Comparison of ENCODE assay signal across 13 cellular contexts in the genomic region with DNA sequence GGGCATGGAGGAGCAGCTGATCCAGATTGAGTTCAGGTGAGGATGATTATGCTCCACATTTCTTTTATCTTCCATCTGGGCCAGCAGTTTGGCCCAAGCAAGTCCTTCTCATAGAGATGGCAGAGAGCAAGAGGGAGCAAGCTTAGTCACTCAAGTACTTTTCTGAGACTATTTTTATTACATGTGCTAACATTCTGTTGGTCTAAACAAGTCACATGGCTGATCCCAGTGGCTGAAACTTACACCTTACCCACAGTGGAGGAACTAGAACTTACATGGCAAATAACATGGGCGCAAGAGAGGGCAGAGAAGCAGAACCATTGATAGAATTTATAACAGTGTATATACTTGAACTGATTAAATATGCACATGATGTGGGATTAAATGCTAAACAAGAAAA.
DNase-seq lines count a peak whose midpoint lies in the region; ATAC-seq and TF ChIP-seq lines count a peak whose summit lies in the region.
"Had no signal": no experiment of that assay in that cellular context is flagged by ENCODE, and none has a peak within 500 bp of the region (broad histone marks: within the 10 kb centered on the region; RNA-seq: fewer than 3 reads in every experiment).

No MANE protein-coding gene starts in this region.

- no peaks in the 10 kb centered on the region for H3K79me2 ChIP-seq in DOHH2 (ENCODE audit: control insufficient read depth, low read length)

- DNase-seq in activated T-cell treated with anti-CD3 and anti-CD28 coated beads for 4 hours (no peak), AG08396 (ENCODE audit: low spot score) (no peak), BE2C (no peak), putamen (ENCODE audit: low spot score) (no peak)
- DNase-seq: activated CD8-positive, alpha-beta memory T cell treated with anti-CD3 and anti-CD28 coated beads for 24 hours; effector CD4-positive, alpha-beta T cell; NCI-H748 treated with DMSO at 0.1 percent for 48 hours; SW 1271 had no signal

- no peak for TF ChIP-seq CTCF in DOHH2 (IDR thresholded peaks at IDR 0.05; ENCODE audit: low read depth, low read length, poor library complexity, severe bottlenecking)
- TF ChIP-seq CTCF in BE2C (IDR thresholded peaks at IDR 0.05; ENCODE audit: low read depth, low read length), result no peak

- peak overlapping the region; percentile 64; the same call in 1 of the 2 replicates for H3K4me3 ChIP-seq in DOHH2 (ENCODE audit: low read length)
- H3K4me3 ChIP-seq in BE2C (ENCODE audit: low read depth, low read length), result no peak overlapping the region

- no peaks in the 10 kb centered on the region for H3K9me2 ChIP-seq in DOHH2 (replicated peaks; ENCODE audit: control insufficient read depth, low read length)

- H3K4me1 ChIP-seq in DOHH2 (ENCODE audit: control insufficient read depth, low read length) (peaks cover 65% of the 10 kb centered on the region), BE2C (no peaks in the 10 kb centered on the region)

- peak overlapping the region; percentile 63 for H3K4me2 ChIP-seq in DOHH2 (ENCODE audit: low read length)

- H3K9me3 ChIP-seq in DOHH2 (ENCODE audit: control insufficient read depth, insufficient read depth, low read length), result no peaks in the 10 kb centered on the region
- no peaks in the 10 kb centered on the region for H3K9me3 ChIP-seq in BE2C

- H3K27ac ChIP-seq in DOHH2 (ENCODE audit: low read depth, low read length), result peak overlapping the region; percentile 84

- no peaks in the 10 kb centered on the region for H4K20me1 ChIP-seq in DOHH2 (ENCODE audit: control insufficient read depth, insufficient read depth, low read depth, low read length)

- H3K36me3 ChIP-seq in DOHH2 (ENCODE audit: control insufficient read depth, low read length) (peaks cover 7% of the 10 kb centered on the region), BE2C (no peaks in the 10 kb centered on the region)

- peaks cover 7% of the 10 kb centered on the region for H3F3A ChIP-seq in DOHH2 (ENCODE audit: control insufficient read depth, insufficient read depth)

- H3K27me3 ChIP-seq in DOHH2 (ENCODE audit: control insufficient read depth, low read length) (no peaks in the 10 kb centered on the region), BE2C (no peaks in the 10 kb centered on the region)

- ATAC-seq in GM19351 (IDR thresholded peaks at IDR 0.05; ENCODE audit: unreplicated experiment) (peak; percentile 82), HG02759 (IDR thresholded peaks at IDR 0.05; ENCODE audit: unreplicated experiment) (peak; percentile 73), HG03469 (IDR thresholded peaks at IDR 0.05; ENCODE audit: unreplicated experiment) (peak; percentile 84)
- ATAC-seq: HCT116 had no signal
